ENCODE assay signal across 1 cellular context in genomic region chr6:43477235-43478007, GRCh38.
TF ChIP-seq lines count a peak whose summit lies in the region.

TSS of gene TJAP1 (plus strand) at chr6:43477570. CDS start at chr6:43499002, 21,432 bp downstream.

TF ChIP-seq in K562, 482 proteins besides CTCF, POLR2A, EP300 and RAD21 (continued from another document and continues in another):
- TF ChIP-seq ZNF277 (CRISPR knock-in tag; IDR thresholded peaks at IDR 0.05; ENCODE audit: borderline replicate concordance) (no peak), TBL1XR1 (IDR thresholded peaks at IDR 0.05; ENCODE audit: low read length in 2 of 2) (no peak), ZNF274 (IDR thresholded peaks at IDR 0.05; ENCODE audit: borderline replicate concordance, low read depth, low read length) (no peak), ZBTB2 (IDR thresholded peaks at IDR 0.05) (peak; percentile 66; the same call in 1 of the 2 replicates), SMAD1 (IDR thresholded peaks at IDR 0.05; ENCODE audit: low read depth, low read length, partially characterized antibody) (no peak), USF2 (CRISPR knock-in tag; IDR thresholded peaks at IDR 0.05) (0 out of 2 replicates have a peak, but pooled peaks have one; percentile 2), ZNF609 (CRISPR knock-in tag; IDR thresholded peaks at IDR 0.05; ENCODE audit: borderline replicate concordance) (no peak), RBM22 (IDR thresholded peaks at IDR 0.05; ENCODE audit: low read depth, low read length, poor library complexity, severe bottlenecking) (no peak), RFX7 (CRISPR knock-in tag; IDR thresholded peaks at IDR 0.05) (no peak), ZBTB17 (CRISPR knock-in tag; IDR thresholded peaks at IDR 0.05) (no peak), MYC (IDR thresholded peaks at IDR 0.05; ENCODE audit: low read depth, low read length) (peak; percentile 51; the same call in 1 of the 2 replicates), MYC (CRISPR knock-in tag; IDR thresholded peaks at IDR 0.05; ENCODE audit: borderline replicate concordance, low read depth) (no peak), ZFPM2 (CRISPR knock-in tag; IDR thresholded peaks at IDR 0.05) (no peak), MEF2D (tag; conservative IDR thresholded peaks at IDR 0.05; ENCODE audit: low read depth) (0 out of 2 replicates have a peak, but pooled peaks have one; percentile 19), IFI16 (CRISPR knock-in tag; IDR thresholded peaks at IDR 0.05) (no peak), SFPQ (IDR thresholded peaks at IDR 0.05; ENCODE audit: low read depth, low read length) (no peak), SNIP1 (IDR thresholded peaks at IDR 0.05; ENCODE audit: low read depth) (no peak), NFE2L1 (tag; IDR thresholded peaks at IDR 0.05; ENCODE audit: borderline replicate concordance, low read depth) (no peak), PTRF (tag; IDR thresholded peaks at IDR 0.05) (no peak), EZH2 (IDR thresholded peaks at IDR 0.05; ENCODE audit: borderline replicate concordance, low read depth, low read length) (no peak), HMGN3 (IDR thresholded peaks at IDR 0.05; ENCODE audit: borderline replicate concordance, extremely low read depth, insufficient read length, low read depth, low read length) (peak; percentile 81), ARNT (IDR thresholded peaks at IDR 0.05) (no peak), ZNF644 (tag; IDR thresholded peaks at IDR 0.05; ENCODE audit: low read depth) (no peak), COPS2 (conservative IDR thresholded peaks at IDR 0.05) (no peak), ELK3 (CRISPR knock-in tag; IDR thresholded peaks at IDR 0.05) (no peak), KDM2B (CRISPR knock-in tag; IDR thresholded peaks at IDR 0.05) (no peak), HNRNPH1 (optimal IDR thresholded peaks at IDR 0.05; ENCODE audit: low read depth, low read length) (no peak), ZNF586 (CRISPR knock-in tag; conservative IDR thresholded peaks at IDR 0.05) (no peak), RERE (CRISPR knock-in tag; IDR thresholded peaks at IDR 0.05; ENCODE audit: borderline replicate concordance) (no peak)
